ENCODE assay signal across 1 cellular context in genomic region chr3:143573904-143574303, GRCh38.
TF ChIP-seq lines count a peak whose summit lies in the region.

No MANE protein-coding gene starts in this region.

TF ChIP-seq in GM23338, 12 proteins besides CTCF, POLR2A, EP300 and RAD21 (continued from another document):
- TF ChIP-seq STAT1 (IDR thresholded peaks at IDR 0.05; ENCODE audit: unreplicated experiment) = no peak
